Comparison of ENCODE assay signal across 11 cellular contexts in the genomic region with DNA sequence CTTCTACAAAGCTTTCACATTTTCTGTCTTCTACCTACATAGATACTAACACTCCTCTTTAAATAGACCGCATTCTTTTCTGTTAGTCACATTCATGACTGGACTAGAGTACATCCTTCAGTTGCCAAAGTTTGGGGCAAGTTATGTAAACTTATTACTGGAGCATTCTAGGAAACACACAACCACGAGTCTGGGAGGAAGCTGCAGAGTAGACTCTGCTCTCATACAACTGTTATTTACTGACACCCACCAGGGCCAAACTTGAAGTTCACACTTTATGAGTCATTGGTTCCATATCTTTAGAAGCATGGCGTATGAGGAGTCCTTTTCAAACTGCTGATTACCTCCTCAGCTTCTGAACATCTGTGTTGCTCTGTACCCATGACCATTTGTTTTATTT.
A peak's percentile ranks its signal among the peaks of the same experiment; 100 is the strongest.
DNase-seq lines count a peak whose midpoint lies in the region; ATAC-seq and TF ChIP-seq lines count a peak whose summit lies in the region.
"Had no signal": no experiment of that assay in that cellular context is flagged by ENCODE, and none has a peak within 500 bp of the region (broad histone marks: within the 10 kb centered on the region; RNA-seq: fewer than 3 reads in every experiment).

No MANE protein-coding gene starts in this region.

- peak overlapping the region; percentile 34 for H3K9ac ChIP-seq in skeletal muscle satellite cell (ENCODE audit: low read depth, low read length)

- peak; percentile 98 for DNase-seq in HFFc6
- DNase-seq in adrenal gland = peak in 5 of 7 donors; percentile 19 to 68 (median 42)
- no peak for DNase-seq in right atrium auricular region (ENCODE audit: low spot score)
- no peak for DNase-seq in GF-D8 (lab: John Stamatoyannopoulos, UW)
- no peak for DNase-seq in COR-L47 (lab: John Stamatoyannopoulos, UW)
- no peak for DNase-seq in CD4-positive, alpha-beta T cell
- no peak for DNase-seq in H7
- DNase-seq: NCI-H510A treated with DMSO at 0.1 percent for 48 hours had no signal

- peak overlapping the region; percentile 95 for H3K27ac Mint-ChIP-seq in HFFc6
- no peak overlapping the region for H3K27ac Mint-ChIP-seq in CD4-positive, alpha-beta T cell
- H3K27ac Mint-ChIP-seq: activated naive CD4-positive, alpha-beta T cell treated with anti-CD3 and anti-CD28 coated beads, Interleukin-2, amount 50 U/mL, for 24 hours had no signal

- POLR2A ChIA-PET in CD4-positive, alpha-beta T cell (lab: Charles Lee) = no interaction called here

- TF ChIP-seq POLR2A in adrenal gland (IDR thresholded peaks at IDR 0.05) = no peak

- no peak for ATAC-seq in CD4-positive, alpha-beta T cell (ENCODE audit: poor library complexity)

- H3K27me3 Mint-ChIP-seq in HFFc6 (ENCODE audit: insufficient read depth) = peaks cover 2% of the 10 kb centered on the region; the same call in 1 of the 2 replicates
- H3K27me3 Mint-ChIP-seq in CD4-positive, alpha-beta T cell = no peaks in the 10 kb centered on the region
- H3K27me3 Mint-ChIP-seq: activated naive CD4-positive, alpha-beta T cell treated with anti-CD3 and anti-CD28 coated beads, Interleukin-2, amount 50 U/mL, for 24 hours had no signal

- no peaks in the 10 kb centered on the region for H3K4me1 ChIP-seq in adrenal gland (replicated peaks in 1 of 2)
- H3K4me1 ChIP-seq in right atrium auricular region = peaks cover 0 to 7% of the 10 kb centered on the region in 2 donors
- peaks cover 25% of the 10 kb centered on the region for H3K4me1 ChIP-seq in skeletal muscle satellite cell (ENCODE audit: control insufficient read depth, insufficient read depth, low read length)

- H3K9me3 ChIP-seq in adrenal gland (replicated peaks in 1 of 3) (peaks cover 0 to 8% (median 0%) of the 10 kb centered on the region in 3 donors), right atrium auricular region (no peaks in the 10 kb centered on the region), skeletal muscle satellite cell (replicated peaks; ENCODE audit: low read length) (no peaks in the 10 kb centered on the region)
- no peaks in the 10 kb centered on the region for H3K9me3 ChIP-seq in CD4-positive, alpha-beta T cell (ENCODE audit: control insufficient read depth, low read length)
- H3K9me3 ChIP-seq: vagina had no signal

- H3K27ac ChIP-seq in adrenal gland (peak overlapping the region in 2 of 5 donors; percentile 38 to 42), right atrium auricular region (peak overlapping the region; percentile 49 to 81)
- no peak overlapping the region for H3K27ac ChIP-seq in CD4-positive, alpha-beta T cell (ENCODE audit: low read depth, low read length)
- H3K27ac ChIP-seq: vagina had no signal

- peak overlapping the region; percentile 78 for H3K4me3 Mint-ChIP-seq in HFFc6
- H3K4me3 Mint-ChIP-seq in CD4-positive, alpha-beta T cell = no peak overlapping the region
- H3K4me3 Mint-ChIP-seq: activated naive CD4-positive, alpha-beta T cell treated with anti-CD3 and anti-CD28 coated beads, Interleukin-2, amount 50 U/mL, for 24 hours had no signal

- intact Hi-C loops in adrenal gland (cut with DNase I) = no loop called here
- intact Hi-C loops in CD4-positive, alpha-beta T cell (cut with DNase I, micrococcal nuclease) = no loop called here

- 27 to 42% (median 39%) methylated on average over 3 of the region's 3 CpGs for WGBS in adrenal gland, 4 donors

- peaks cover 16% of the 10 kb centered on the region for H3K36me3 Mint-ChIP-seq in HFFc6 (ENCODE audit: low read depth)
- H3K36me3 Mint-ChIP-seq in CD4-positive, alpha-beta T cell (ENCODE audit: low read depth) = no peaks in the 10 kb centered on the region
- H3K36me3 Mint-ChIP-seq: activated naive CD4-positive, alpha-beta T cell treated with anti-CD3 and anti-CD28 coated beads, Interleukin-2, amount 50 U/mL, for 24 hours had no signal

- H3K4me1 Mint-ChIP-seq in HFFc6 (ENCODE audit: low read depth) = peaks cover 33% of the 10 kb centered on the region
- H3K4me1 Mint-ChIP-seq in CD4-positive, alpha-beta T cell (ENCODE audit: low read depth) = no peaks in the 10 kb centered on the region
- H3K4me1 Mint-ChIP-seq: activated naive CD4-positive, alpha-beta T cell treated with anti-CD3 and anti-CD28 coated beads, Interleukin-2, amount 50 U/mL, for 24 hours had no signal

- H3K4me2 ChIP-seq in skeletal muscle satellite cell (ENCODE audit: low read length) = peak overlapping the region; percentile 68

- no peaks in the 10 kb centered on the region for H3K27me3 ChIP-seq in adrenal gland
- H3K27me3 ChIP-seq in right atrium auricular region = no peaks in the 10 kb centered on the region
- H3K27me3 ChIP-seq in skeletal muscle satellite cell (ENCODE audit: control insufficient read depth, insufficient read depth, low read length) = no peaks in the 10 kb centered on the region
- H3K27me3 ChIP-seq in CD4-positive, alpha-beta T cell (ENCODE audit: control insufficient read depth, insufficient read depth, low read length) = no peaks in the 10 kb centered on the region
- no peaks in the 10 kb centered on the region for H3K27me3 ChIP-seq in H7 (ENCODE audit: control insufficient read depth, insufficient read depth, low read length)
- H3K27me3 ChIP-seq: vagina had no signal

- no peak for TF ChIP-seq CTCF in HFFc6 (IDR thresholded peaks at IDR 0.05)
- no peak for TF ChIP-seq CTCF in adrenal gland (IDR thresholded peaks at IDR 0.05)
- TF ChIP-seq CTCF in right atrium auricular region (IDR thresholded peaks at IDR 0.05) = no peak
- TF ChIP-seq CTCF in CD4-positive, alpha-beta T cell (IDR thresholded peaks at IDR 0.05) = no peak

- H3K9me3 Mint-ChIP-seq in HFFc6 = peaks cover 18% of the 10 kb centered on the region
- H3K9me3 Mint-ChIP-seq in CD4-positive, alpha-beta T cell = no peaks in the 10 kb centered on the region

- H3K36me3 ChIP-seq in adrenal gland (replicated peaks in 1 of 2) = no peaks in the 10 kb centered on the region
- no peaks in the 10 kb centered on the region for H3K36me3 ChIP-seq in right atrium auricular region
- H3K36me3 ChIP-seq in skeletal muscle satellite cell (ENCODE audit: insufficient read depth, low read length) = no peaks in the 10 kb centered on the region
- no peaks in the 10 kb centered on the region for H3K36me3 ChIP-seq in H7 (replicated peaks; ENCODE audit: control insufficient read depth, insufficient read depth, low read length)
- H3K36me3 ChIP-seq: vagina had no signal

- CTCF ChIA-PET in CD4-positive, alpha-beta T cell (lab: Charles Lee) = no interaction called here

- H3K4me3 ChIP-seq in adrenal gland = no peak overlapping the region
- H3K4me3 ChIP-seq in right atrium auricular region = no peak overlapping the region
- H3K4me3 ChIP-seq in skeletal muscle satellite cell (ENCODE audit: low read length) = no peak overlapping the region
- no peak overlapping the region for H3K4me3 ChIP-seq in H7 (ENCODE audit: insufficient read depth, low read depth, low read length)
- H3K4me3 ChIP-seq: vagina had no signal

Comparison
In these comparisons a context has a peak if more than half of its experiments do, and no peak if none do; other contexts are left out.
1. DNase-seq: peak in HFFc6 (single experiment) and adrenal gland (5 of 7); none in right atrium auricular region (single experiment), GF-D8 (single experiment), COR-L47 (single experiment), CD4-positive, alpha-beta T cell (0 of 10) and H7 (single experiment).